Comparison of ENCODE assay signal across 25 cellular contexts in genomic region chr10:64196638-64197315, GRCh38.
"Had no signal": no experiment of that assay in that cellular context is flagged by ENCODE, and none has a peak within 500 bp of the region (broad histone marks: within the 10 kb centered on the region; RNA-seq: fewer than 3 reads in every experiment).

No MANE protein-coding gene starts in this region.

- H3K36me3 ChIP-seq: esophagus muscularis mucosa, heart right ventricle, neutrophil, ovary, sigmoid colon, vagina had no signal

- H3K4me1 ChIP-seq: esophagus muscularis mucosa, foreskin keratinocyte, heart right ventricle, sigmoid colon, vagina had no signal

- H3K27me3 ChIP-seq: esophagus muscularis mucosa, foreskin keratinocyte, heart right ventricle, neutrophil, ovary, sigmoid colon, vagina had no signal

- H3K9me3 ChIP-seq: esophagus muscularis mucosa, mucosa of descending colon, neutrophil, ovary, sigmoid colon, vagina had no signal

- ATAC-seq: activated CD4-positive, alpha-beta T cell treated with anti-CD3 and anti-CD28 coated beads for 36 hours; activated CD8-positive, alpha-beta T cell treated with anti-CD3 and anti-CD28 coated beads, Interleukin-2, amount 10 ng/mL, durations not matched to agents 7 days and 5 days; foreskin keratinocyte; heart right ventricle; left lobe of liver; mucosa of descending colon; natural killer cell treated with Interleukin-12 subunit alpha and Interleukin-12 subunit beta and Interleukin-15 and Interleukin-18, amount 100 ng/mL, for 72 hours; stimulated activated memory B cell treated with anti-CD40 and anti-IgM and Interleukin-4, amounts not matched to agents 10 μg/mL and 1 μg/mL and 100 μg/mL, for 72 hours had no signal

- H3K27ac ChIP-seq: esophagus muscularis mucosa, foreskin keratinocyte, heart right ventricle, neutrophil, ovary, sigmoid colon, vagina had no signal

- H3K4me3 ChIP-seq: esophagus muscularis mucosa, heart right ventricle, mucosa of descending colon, ovary, sigmoid colon, vagina had no signal

- DNase-seq: activated CD4-positive, alpha-beta T cell treated with anti-CD3 and anti-CD28 coated beads for 36 hours; activated CD4-positive, CD25-positive, alpha-beta regulatory T cell; activated CD8-positive, alpha-beta T cell treated with anti-CD3 and anti-CD28 coated beads, Interleukin-2, amount 10 ng/mL, durations not matched to agents 7 days and 5 days; activated effector memory CD4-positive, alpha-beta T cell treated with anti-CD3 and anti-CD28 coated beads, Interleukin-2, amount 50 U/mL, for 16 hours; activated naive CD4-positive, alpha-beta T cell treated with anti-CD3 and anti-CD28 coated beads for 36 hours; activated naive CD8-positive, alpha-beta T cell treated with anti-CD3 and anti-CD28 coated beads, Interleukin-2, amount 10 ng/mL, durations not matched to agents 7 days and 5 days; central memory CD4-positive, alpha-beta T cell; dermis blood vessel endothelial cell; effector CD4-positive, alpha-beta T cell; foreskin keratinocyte; heart right ventricle; kidney glomerular epithelial cell; ovary; sigmoid colon; small intestine; stimulated activated CD4-positive, alpha-beta T cell treated with anti-CD3 and anti-CD28 coated beads, Interleukin-1b, Interleukin-23, amount 100 ng/mL, for 48 hours; stimulated activated CD4-positive, alpha-beta T cell treated with anti-CD3 and anti-CD28 coated beads, Interleukin-4, amount 100 ng/mL, for 4 hours; stimulated activated CD8-positive, alpha-beta memory T cell treated with anti-CD3 and anti-CD28 coated beads, Interleukin-4, amount 100 ng/mL, for 48 hours had no signal
